In genomic region chr10:75117996-75118395, GRCh38 we compare ENCODE assay signal across 14 cellular contexts. TPM values are rescaled to one million over a fixed set of nuclear protein-coding genes. Genes with fewer than 3 reads are reported as not detected.
A peak's percentile ranks its signal among the peaks of the same experiment; 100 is the strongest.
DNase-seq lines count a peak whose midpoint lies in the region; ATAC-seq and TF ChIP-seq lines count a peak whose summit lies in the region.
"Had no signal": no experiment of that assay in that cellular context is flagged by ENCODE, and none has a peak within 500 bp of the region (broad histone marks: within the 10 kb centered on the region; RNA-seq: fewer than 3 reads in every experiment).

No MANE protein-coding gene starts in this region.

- peaks cover 0 to 26% (median under 1%) of the 10 kb centered on the region in 4 donors for H3K4me1 ChIP-seq in Peyer's patch

- H3K4me1 Mint-ChIP-seq in stimulated activated naive CD8-positive, alpha-beta T cell treated with anti-CD3 and anti-CD28 coated beads, Interleukin-15, amount 100 ng/mL, for 72 hours = peaks cover 48% of the 10 kb centered on the region
- peaks cover 20 to 71% (median 30%) of the 10 kb centered on the region in 3 donors for H3K4me1 Mint-ChIP-seq in naive B cell
- peaks cover 40% of the 10 kb centered on the region for H3K4me1 Mint-ChIP-seq in activated naive CD4-positive, alpha-beta T cell treated with anti-CD3 and anti-CD28 coated beads for 36 hours (ENCODE audit: low read depth)

- CTCF ChIA-PET in activated naive CD4-positive, alpha-beta T cell treated with anti-CD3 and anti-CD28 coated beads for 36 hours (lab: Charles Lee) = interaction anchor here (1.4 kb wide), 1 partner anchor 10 kb away, joined by 4 read pairs; no protein-coding TSS in a partner anchor

- no peak for TF ChIP-seq CTCF in dorsolateral prefrontal cortex (IDR thresholded peaks at IDR 0.05 in 54 of 56, conservative IDR thresholded peaks at IDR 0.05 in 2 of 56; ENCODE audit: low read depth in 1 of 56, partially characterized antibody in 56 of 56)
- no peak for TF ChIP-seq CTCF in Peyer's patch (IDR thresholded peaks at IDR 0.05)

- H3K27ac Mint-ChIP-seq in stimulated activated naive CD8-positive, alpha-beta T cell treated with anti-CD3 and anti-CD28 coated beads, Interleukin-15, amount 100 ng/mL, for 72 hours = peak overlapping the region in 1 of 2 donors; percentile 94
- peak overlapping the region in 4 of 6 donors; percentile 3 to 68 (median 30) for H3K27ac Mint-ChIP-seq in naive B cell
- H3K27ac Mint-ChIP-seq in activated naive CD4-positive, alpha-beta T cell treated with anti-CD3 and anti-CD28 coated beads for 36 hours = no peak overlapping the region

- H3K9me3 ChIP-seq in Peyer's patch = no peaks in the 10 kb centered on the region
- H3K9me3 ChIP-seq: tibial artery had no signal

- no peak overlapping the region for H3K4me3 Mint-ChIP-seq in stimulated activated naive CD8-positive, alpha-beta T cell treated with anti-CD3 and anti-CD28 coated beads, Interleukin-15, amount 100 ng/mL, for 72 hours
- no peak overlapping the region for H3K4me3 Mint-ChIP-seq in naive B cell
- H3K4me3 Mint-ChIP-seq in activated naive CD4-positive, alpha-beta T cell treated with anti-CD3 and anti-CD28 coated beads for 36 hours = no peak overlapping the region

- H3K36me3 ChIP-seq in Peyer's patch = no peaks in the 10 kb centered on the region
- H3K36me3 ChIP-seq: tibial artery had no signal

- no peaks in the 10 kb centered on the region for H3K27me3 ChIP-seq in dorsolateral prefrontal cortex
- H3K27me3 ChIP-seq in Peyer's patch = no peaks in the 10 kb centered on the region
- H3K27me3 ChIP-seq: tibial artery had no signal

- H3K4me3 ChIP-seq in dorsolateral prefrontal cortex = peak overlapping the region in 1 of 59 donors; percentile 23
- H3K4me3 ChIP-seq in Peyer's patch = no peak overlapping the region
- H3K4me3 ChIP-seq: tibial artery had no signal

- intact Hi-C loops in dorsolateral prefrontal cortex (cut with DNase I) = loop anchor here in 1 of 2 donors (10.0 kb wide), 1 partner anchor 963 kb away; the partner anchor contains the start of genes ADK and AP3M1
- intact Hi-C loops in activated naive CD4-positive, alpha-beta T cell treated with anti-CD3 and anti-CD28 coated beads for 36 hours (cut with micrococcal nuclease) = no loop called here

- no peaks in the 10 kb centered on the region for H3K36me3 Mint-ChIP-seq in naive B cell
- H3K36me3 Mint-ChIP-seq in activated naive CD4-positive, alpha-beta T cell treated with anti-CD3 and anti-CD28 coated beads for 36 hours (ENCODE audit: low read depth) = peaks cover 1% of the 10 kb centered on the region
- H3K36me3 Mint-ChIP-seq: activated naive CD4-positive, alpha-beta T cell treated with anti-CD3 and anti-CD28 coated beads, Interleukin-2, amount 50 U/mL, for 72 hours had no signal

- TF ChIP-seq POLR2A in Peyer's patch (IDR thresholded peaks at IDR 0.05) = no peak

- ATAC-seq in stimulated activated naive CD8-positive, alpha-beta T cell treated with anti-CD3 and anti-CD28 coated beads, Interleukin-15, Interleukin-2, amounts not matched to agents 100 U/mL and 50 U/mL, for 24 hours = peak; percentile 19
- no peak for ATAC-seq in stimulated activated naive CD8-positive, alpha-beta T cell treated with anti-CD3 and anti-CD28 coated beads, Interleukin-15, amount 100 ng/mL, for 72 hours
- no peak for ATAC-seq in naive B cell (ENCODE audit: low read depth in 2 of 2)
- ATAC-seq in HG02588 (IDR thresholded peaks at IDR 0.05; ENCODE audit: unreplicated experiment) = no peak
- ATAC-seq: activated naive CD4-positive, alpha-beta T cell treated with anti-CD3 and anti-CD28 coated beads, Interleukin-2, amount 50 U/mL, for 72 hours; PC-3 had no signal

- no peak for DNase-seq in stimulated activated naive CD8-positive, alpha-beta T cell treated with anti-CD3 and anti-CD28 coated beads, Interleukin-15, Interleukin-2, amounts not matched to agents 100 U/mL and 50 U/mL, for 24 hours
- DNase-seq in stimulated activated naive CD8-positive, alpha-beta T cell treated with anti-CD3 and anti-CD28 coated beads, Interleukin-15, amount 100 ng/mL, for 72 hours = no peak
- DNase-seq in dorsolateral prefrontal cortex (no peak), naive B cell (no peak), Peyer's patch (no peak), NCI-H1694 treated with DMSO at 0.1 percent for 48 hours (lab: John Stamatoyannopoulos, UW) (no peak)
- no peak for DNase-seq in activated naive CD4-positive, alpha-beta T cell treated with anti-CD3 and anti-CD28 coated beads for 36 hours
- DNase-seq: central memory CD4-positive, alpha-beta T cell; NCI-H187 treated with DMSO at 0.1 percent for 48 hours; NCI-H526 treated with DMSO at 0.1 percent for 48 hours; PC-3; tibial artery had no signal

- no peaks in the 10 kb centered on the region for H3K27me3 Mint-ChIP-seq in stimulated activated naive CD8-positive, alpha-beta T cell treated with anti-CD3 and anti-CD28 coated beads, Interleukin-15, amount 100 ng/mL, for 72 hours
- H3K27me3 Mint-ChIP-seq in naive B cell = no peaks in the 10 kb centered on the region
- no peaks in the 10 kb centered on the region for H3K27me3 Mint-ChIP-seq in activated naive CD4-positive, alpha-beta T cell treated with anti-CD3 and anti-CD28 coated beads for 36 hours (ENCODE audit: low read depth)

- H3K9me3 Mint-ChIP-seq in stimulated activated naive CD8-positive, alpha-beta T cell treated with anti-CD3 and anti-CD28 coated beads, Interleukin-15, amount 100 ng/mL, for 72 hours = no peaks in the 10 kb centered on the region
- no peaks in the 10 kb centered on the region for H3K9me3 Mint-ChIP-seq in naive B cell
- no peaks in the 10 kb centered on the region for H3K9me3 Mint-ChIP-seq in activated naive CD4-positive, alpha-beta T cell treated with anti-CD3 and anti-CD28 coated beads for 36 hours
- H3K9me3 Mint-ChIP-seq: activated naive CD4-positive, alpha-beta T cell treated with anti-CD3 and anti-CD28 coated beads, Interleukin-2, amount 50 U/mL, for 72 hours had no signal

- H3K27ac ChIP-seq in dorsolateral prefrontal cortex (peak overlapping the region in 45 of 59 donors; percentile 15 to 71 (median 49)), Peyer's patch (no peak overlapping the region)

RNA-seq across cellular contexts. Expression of gene SAMD8, which starts 6.5 kb away (rescaled TPM):
- total RNA-seq in dorsolateral prefrontal cortex = 10 to 100 TPM; 55.2 to 91.8 (median 66.8) TPM
- 10 to 100 TPM; 11.9 to 20.1 (median 15.6) TPM for polyA plus RNA-seq in naive B cell (ENCODE audit: low read depth in 6 of 6)
- 10 to 100 TPM; 18.5 to 23.5 (median 20.4) TPM for total RNA-seq in Peyer's patch
- 10 to 100 TPM; 15.3 to 16.9 TPM for total RNA-seq in activated naive CD4-positive, alpha-beta T cell treated with anti-CD3 and anti-CD28 coated beads for 36 hours

Comparison
In these comparisons a context has a peak if more than half of its experiments do, and no peak if none do; other contexts are left out.
1. H3K27ac ChIP-seq: peak in dorsolateral prefrontal cortex (45 of 59); none in Peyer's patch (0 of 4).